Comparison of ENCODE assay signal across 10 cellular contexts in genomic region chr11:123193742-123194141, GRCh38. TPM values are rescaled to one million over a fixed set of nuclear protein-coding genes. Genes with fewer than 3 reads are reported as not detected.
DNase-seq lines count a peak whose midpoint lies in the region; ATAC-seq and TF ChIP-seq lines count a peak whose summit lies in the region.
"Had no signal": no experiment of that assay in that cellular context is flagged by ENCODE, and none has a peak within 500 bp of the region (broad histone marks: within the 10 kb centered on the region; RNA-seq: fewer than 3 reads in every experiment).

No MANE protein-coding gene starts in this region.

- H3K9me3 ChIP-seq in HUES6 (ENCODE audit: control insufficient read depth, insufficient read depth, low read depth, low read length) (no peaks in the 10 kb centered on the region), tibial artery (no peaks in the 10 kb centered on the region)
- H3K9me3 ChIP-seq: adrenal gland had no signal

- no peak overlapping the region for H4K8ac ChIP-seq in mesendoderm (ENCODE audit: low read depth, low read length)

- H3K27ac ChIP-seq in HUES6 (ENCODE audit: low read depth, low read length): no peak overlapping the region
- H3K27ac ChIP-seq in mesendoderm (ENCODE audit: low read depth, low read length): peak overlapping the region; percentile 19
- H3K27ac ChIP-seq in tibial artery: peak overlapping the region; percentile 49 to 58

- peak overlapping the region; percentile 87 for H2BK5ac ChIP-seq in mesendoderm (ENCODE audit: low read length)

- H3K27me3 ChIP-seq in HUES6 (ENCODE audit: control insufficient read depth, insufficient read depth, low read length) (peaks cover 7% of the 10 kb centered on the region; the same call in 1 of the 2 replicates), mesendoderm (ENCODE audit: insufficient read depth, low read length, poor library complexity) (no peaks in the 10 kb centered on the region), tibial artery (peaks cover 0 to 59% of the 10 kb centered on the region in 2 donors)
- H3K27me3 ChIP-seq: adrenal gland had no signal

- H3K27me3 Mint-ChIP-seq in stimulated activated memory B cell treated with anti-CD40 and anti-IgM and Interleukin-4, amounts not matched to agents 10 μg/mL and 1 μg/mL and 100 μg/mL, for 72 hours: peaks cover 62% of the 10 kb centered on the region

- no peak overlapping the region for H3K4me3 Mint-ChIP-seq in stimulated activated memory B cell treated with anti-CD40 and anti-IgM and Interleukin-4, amounts not matched to agents 10 μg/mL and 1 μg/mL and 100 μg/mL, for 72 hours

- intact Hi-C loops in tibial artery (cut with DNase I; ENCODE audit: low total_unique reads): no loop called here

- H3K79me1 ChIP-seq in mesendoderm (ENCODE audit: low read length): peaks cover 27% of the 10 kb centered on the region

- WGBS in mesendoderm (ENCODE audit: extremely low coverage, insufficient coverage, low lambda C conversion rate): no CpG with 5 or more reads among the region's 4 CpGs

- H3K4me1 ChIP-seq in HUES6 (ENCODE audit: control insufficient read depth, insufficient read depth, low read length): peaks cover 57% of the 10 kb centered on the region
- peaks cover 25% of the 10 kb centered on the region for H3K4me1 ChIP-seq in mesendoderm (ENCODE audit: control insufficient read depth, low read depth, low read length)
- H3K4me1 ChIP-seq in tibial artery: peaks cover 0 to 21% (median 15%) of the 10 kb centered on the region in 4 donors

- H3K4ac ChIP-seq in mesendoderm (ENCODE audit: low read depth, low read length): peak overlapping the region; percentile 17

- H3K79me2 ChIP-seq in mesendoderm (ENCODE audit: control insufficient read depth, insufficient read depth, low read length): peaks cover 37% of the 10 kb centered on the region

- H3K4me1 Mint-ChIP-seq in stimulated activated memory B cell treated with anti-CD40 and anti-IgM and Interleukin-4, amounts not matched to agents 10 μg/mL and 1 μg/mL and 100 μg/mL, for 72 hours: peaks cover 10% of the 10 kb centered on the region

- no peaks in the 10 kb centered on the region for H3K36me3 Mint-ChIP-seq in stimulated activated memory B cell treated with anti-CD40 and anti-IgM and Interleukin-4, amounts not matched to agents 10 μg/mL and 1 μg/mL and 100 μg/mL, for 72 hours

- H4K5ac ChIP-seq in mesendoderm (ENCODE audit: low read length): peak overlapping the region; percentile 41

- no peak overlapping the region for H3K27ac Mint-ChIP-seq in stimulated activated memory B cell treated with anti-CD40 and anti-IgM and Interleukin-4, amounts not matched to agents 10 μg/mL and 1 μg/mL and 100 μg/mL, for 72 hours

- ATAC-seq in HG02885 (IDR thresholded peaks at IDR 0.05; ENCODE audit: poor library complexity, unreplicated experiment) (no peak), HG03565 (IDR thresholded peaks at IDR 0.05; ENCODE audit: unreplicated experiment) (no peak), GM19452 (IDR thresholded peaks at IDR 0.05; ENCODE audit: unreplicated experiment) (no peak)
- no peak for ATAC-seq in stimulated activated memory B cell treated with anti-CD40 and anti-IgM and Interleukin-4, amounts not matched to agents 10 μg/mL and 1 μg/mL and 100 μg/mL, for 72 hours

- no peak overlapping the region for H2BK15ac ChIP-seq in mesendoderm (replicated peaks; ENCODE audit: low read depth)

- H3K4me2 ChIP-seq in mesendoderm (ENCODE audit: low read length): peak overlapping the region; percentile 96

- TF ChIP-seq CTCF in choroid plexus epithelial cell (conservative IDR thresholded peaks at IDR 0.05; ENCODE audit: low read depth, low read length) (no peak), tibial artery (IDR thresholded peaks at IDR 0.05) (no peak)

- H3K9me3 Mint-ChIP-seq in stimulated activated memory B cell treated with anti-CD40 and anti-IgM and Interleukin-4, amounts not matched to agents 10 μg/mL and 1 μg/mL and 100 μg/mL, for 72 hours: no peaks in the 10 kb centered on the region

- peak overlapping the region; percentile 94 for H2AK5ac ChIP-seq in mesendoderm (ENCODE audit: low read length)

- no peak overlapping the region for H3K23ac ChIP-seq in mesendoderm (ENCODE audit: low read length)

- H3K56ac ChIP-seq in mesendoderm (ENCODE audit: low read length): peak overlapping the region; percentile 97

- no peak overlapping the region for H2BK120ac ChIP-seq in mesendoderm (ENCODE audit: low read depth, low read length)

- DNase-seq in choroid plexus epithelial cell (ENCODE audit: low read depth): peak; percentile 33
- peak; percentile 26 for DNase-seq in mesendoderm
- DNase-seq in tibial artery: no peak
- DNase-seq: activated CD4-positive, CD25-positive, alpha-beta regulatory T cell had no signal

- H3K9ac ChIP-seq in HUES6 (ENCODE audit: low read length) (peak overlapping the region; percentile 79), mesendoderm (ENCODE audit: low read length) (peak overlapping the region; percentile 90)

- peak overlapping the region; percentile 34 for H3K18ac ChIP-seq in mesendoderm (ENCODE audit: low read length)

- H3K4me3 ChIP-seq in HUES6 (ENCODE audit: low read depth, low read length): peak overlapping the region; percentile 72
- H3K4me3 ChIP-seq in choroid plexus epithelial cell (ENCODE audit: low read depth, low read length): peak overlapping the region; percentile 78
- H3K4me3 ChIP-seq in mesendoderm (ENCODE audit: low read length): peak overlapping the region; percentile 80
- H3K4me3 ChIP-seq in tibial artery: peak overlapping the region; percentile 48 to 54

- H3K36me3 ChIP-seq in HUES6 (ENCODE audit: control insufficient read depth, insufficient read depth, low read length) (no peaks in the 10 kb centered on the region), mesendoderm (ENCODE audit: control insufficient read depth, insufficient read depth, low read length) (no peaks in the 10 kb centered on the region), tibial artery (no peaks in the 10 kb centered on the region)
- H3K36me3 ChIP-seq: adrenal gland had no signal

RNA-seq across cellular contexts. Expression of gene CLMP, which starts 1.3 kb away (rescaled TPM):
- 35.1 TPM for polyA plus RNA-seq in mesendoderm (2013, experiment 1 of 2)
- 38.9 TPM for polyA plus RNA-seq in mesendoderm (2013, experiment 2 of 2)

Comparison
In these comparisons a context has a peak if more than half of its experiments do, and no peak if none do; other contexts are left out.
1. DNase-seq: peak in choroid plexus epithelial cell (single experiment) and mesendoderm (single experiment); none in tibial artery (0 of 2).
2. Peak in every context shown above with its lines, with median percentiles within 50 percentile points of each other: H3K4me3 ChIP-seq.